3 cellular contexts compared by ENCODE assay signal in the genomic region with DNA sequence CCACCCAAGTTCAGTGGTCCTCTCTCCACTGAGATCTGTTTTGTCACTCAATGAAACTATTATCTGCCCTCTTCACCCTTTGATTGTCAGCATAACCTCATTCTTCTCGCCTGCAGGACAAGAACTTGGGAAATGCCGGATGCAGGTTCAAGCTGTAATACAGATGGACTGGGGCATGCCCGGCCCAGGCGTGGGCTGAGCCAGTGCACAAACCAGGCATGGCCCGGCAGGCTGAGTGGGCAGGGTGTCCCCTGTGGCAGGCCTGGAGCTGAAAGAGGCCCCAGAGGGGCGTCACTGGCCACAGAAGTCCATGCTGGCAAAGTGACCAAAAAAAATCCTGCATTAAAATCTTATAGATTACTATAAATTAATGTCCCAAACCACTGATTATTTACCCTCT.
"Had no signal": no experiment of that assay in that cellular context is flagged by ENCODE, and none has a peak within 500 bp of the region (broad histone marks: within the 10 kb centered on the region; RNA-seq: fewer than 3 reads in every experiment).

No MANE protein-coding gene starts in this region.

- ATAC-seq: GM12878 had no signal

- H3K4me3 ChIP-seq: GM12878 had no signal

- DNase-seq: GDM1, GF-D8 had no signal
